In the genomic region with DNA sequence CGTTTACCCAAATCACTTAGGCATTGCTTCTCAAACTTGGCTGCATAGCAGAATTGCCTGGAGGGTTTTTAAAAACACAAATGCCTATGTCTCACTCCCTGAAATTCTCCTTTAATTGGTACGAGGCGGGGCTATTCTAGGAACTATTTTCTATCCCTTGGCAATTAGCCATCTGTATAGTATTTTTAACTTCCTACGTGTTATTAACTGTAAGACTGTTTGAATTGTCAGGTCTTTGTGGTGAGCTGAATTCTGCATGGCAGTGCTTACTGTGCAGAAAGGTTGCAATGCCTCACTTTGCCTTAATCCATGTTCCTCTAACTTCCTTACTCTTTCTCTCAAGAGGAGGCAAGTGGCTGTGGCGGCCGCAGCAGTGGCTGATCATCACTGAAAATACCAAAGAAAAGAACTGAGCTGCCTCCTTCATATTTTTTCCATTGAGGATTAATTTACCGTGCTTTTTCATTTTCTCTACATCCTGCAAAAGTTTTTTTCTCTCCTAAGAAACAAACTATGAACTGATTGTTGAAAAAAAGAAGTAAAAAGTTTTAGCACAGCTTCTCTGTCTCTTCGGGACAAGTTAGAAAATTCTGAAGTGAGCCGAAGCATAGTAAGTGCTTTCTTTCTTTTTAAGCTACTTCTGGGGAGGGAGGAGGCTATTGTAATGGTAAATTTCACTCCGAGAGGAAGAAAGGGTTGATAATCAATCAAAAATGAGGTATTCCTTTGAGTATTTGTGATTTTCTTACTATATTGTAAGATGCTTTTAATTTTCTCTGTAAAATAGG, we compare ENCODE assay signal across 10 cellular contexts. TPM values are rescaled to one million over a fixed set of nuclear protein-coding genes. Genes with fewer than 3 reads are reported as not detected.
DNase-seq lines count a peak whose midpoint lies in the region; ATAC-seq and TF ChIP-seq lines count a peak whose summit lies in the region.
"Had no signal": no experiment of that assay in that cellular context is flagged by ENCODE, and none has a peak within 500 bp of the region (broad histone marks: within the 10 kb centered on the region; RNA-seq: fewer than 3 reads in every experiment).

Gene SHROOM3 (plus strand): TSS at position 329 of the 788 bp plus-strand sequence. CDS start 824 bp downstream, outside the sequence.

- H3K4me3 ChIP-seq in BJ (ENCODE audit: low read depth, low read length) (peak within 1 kb of the TSS; percentile 18), Peyer's patch (peak within 1 kb of the TSS in 1 of 4 donors; percentile 15), foreskin fibroblast (ENCODE audit: low read depth in 1 of 2, low read length in 2 of 2) (peak within 1 kb of the TSS; percentile 22 to 43)

- CTCF ChIA-PET in BJ (lab: Yijun Ruan, JAX): interaction anchor here (0.7 to 7.6 kb wide), 8 partner anchors 10 to 901 kb away, joined by 3 to 77 read pairs (median 4); partner anchors contain the start of gene CCDC158
- CTCF ChIA-PET in activated CD4-positive, alpha-beta memory T cell treated with anti-CD3 and anti-CD28 coated beads for 36 hours (lab: Charles Lee): interaction anchor here (0.6 to 7.8 kb wide), 2 partner anchors 68 to 76 kb away, joined by 3 to 75 read pairs; no protein-coding TSS in a partner anchor

- no peak for DNase-seq in BJ (ENCODE audit: low read depth)
- no peak for DNase-seq in Peyer's patch
- peak in 1 of 2 donors; percentile 18 for DNase-seq in foreskin fibroblast
- peak; percentile 18 for DNase-seq in neural crest cell (ENCODE audit: low read depth, low spot score)
- DNase-seq in activated CD4-positive, alpha-beta memory T cell treated with anti-CD3 and anti-CD28 coated beads for 36 hours: no peak
- no peak for DNase-seq in activated T-cell treated with anti-CD3 and anti-CD28 coated beads, Interleukin-2, amount 50 U/mL, for 48 hours
- DNase-seq in activated naive CD8-positive, alpha-beta T cell treated with anti-CD3 and anti-CD28 coated beads, Interleukin-2, amount 50 U/mL, for 24 hours: no peak
- DNase-seq: activated T-cell treated with anti-CD3 and anti-CD28 coated beads for 4 hours, NCI-H2171 had no signal

- intact Hi-C loops in activated CD4-positive, alpha-beta memory T cell treated with anti-CD3 and anti-CD28 coated beads for 36 hours (cut with micrococcal nuclease): loop anchor here (5.0 kb wide), 2 partner anchors 322 to 767 kb away; no protein-coding TSS in a partner anchor

- peaks cover 2% of the 10 kb centered on the region for H3K9me3 Mint-ChIP-seq in neural crest cell
- no peaks in the 10 kb centered on the region for H3K9me3 Mint-ChIP-seq in activated CD4-positive, alpha-beta memory T cell treated with anti-CD3 and anti-CD28 coated beads for 36 hours
- no peaks in the 10 kb centered on the region for H3K9me3 Mint-ChIP-seq in activated naive CD8-positive, alpha-beta T cell treated with anti-CD3 and anti-CD28 coated beads, Interleukin-2, amount 50 U/mL, for 24 hours

- peak within 1 kb of the TSS; percentile 97 for H3K27ac Mint-ChIP-seq in neural crest cell (ENCODE audit: unreplicated experiment)
- no peak within 1 kb of the TSS for H3K27ac Mint-ChIP-seq in activated CD4-positive, alpha-beta memory T cell treated with anti-CD3 and anti-CD28 coated beads for 36 hours
- no peak within 1 kb of the TSS for H3K27ac Mint-ChIP-seq in activated naive CD8-positive, alpha-beta T cell treated with anti-CD3 and anti-CD28 coated beads, Interleukin-2, amount 50 U/mL, for 24 hours

- POLR2A ChIA-PET in BJ (lab: Charles Lee): interaction anchor here (0.6 kb wide), 1 partner anchor 37 kb away, joined by 3 read pairs; no protein-coding TSS in a partner anchor
- POLR2A ChIA-PET in activated CD4-positive, alpha-beta memory T cell treated with anti-CD3 and anti-CD28 coated beads for 36 hours (lab: Charles Lee): no interaction called here

- peaks cover 9% of the 10 kb centered on the region for H3K36me3 Mint-ChIP-seq in neural crest cell (ENCODE audit: low read depth)
- no peaks in the 10 kb centered on the region for H3K36me3 Mint-ChIP-seq in activated CD4-positive, alpha-beta memory T cell treated with anti-CD3 and anti-CD28 coated beads for 36 hours
- H3K36me3 Mint-ChIP-seq in activated naive CD8-positive, alpha-beta T cell treated with anti-CD3 and anti-CD28 coated beads, Interleukin-2, amount 50 U/mL, for 24 hours (ENCODE audit: low read depth): no peaks in the 10 kb centered on the region

- no peak for ATAC-seq in HG02588 (IDR thresholded peaks at IDR 0.05; ENCODE audit: unreplicated experiment)
- ATAC-seq in activated naive CD8-positive, alpha-beta T cell treated with anti-CD3 and anti-CD28 coated beads, Interleukin-2, amount 50 U/mL, for 24 hours: no peak

- H3K4me1 Mint-ChIP-seq in neural crest cell: peaks cover 69% of the 10 kb centered on the region
- no peaks in the 10 kb centered on the region for H3K4me1 Mint-ChIP-seq in activated CD4-positive, alpha-beta memory T cell treated with anti-CD3 and anti-CD28 coated beads for 36 hours (ENCODE audit: low read depth)
- no peaks in the 10 kb centered on the region for H3K4me1 Mint-ChIP-seq in activated naive CD8-positive, alpha-beta T cell treated with anti-CD3 and anti-CD28 coated beads, Interleukin-2, amount 50 U/mL, for 24 hours

- H3K27me3 ChIP-seq in BJ (ENCODE audit: control insufficient read depth, insufficient read depth, low read length) (peaks cover 9% of the 10 kb centered on the region), Peyer's patch (no peaks in the 10 kb centered on the region)

- TF ChIP-seq POLR2A in Peyer's patch (IDR thresholded peaks at IDR 0.05): no peak

- H3K9me3 ChIP-seq in Peyer's patch: no peaks in the 10 kb centered on the region

- TF ChIP-seq CTCF in BJ (IDR thresholded peaks at IDR 0.05; ENCODE audit: insufficient read depth, low read depth, low read length) (no peak), Peyer's patch (IDR thresholded peaks at IDR 0.05) (no peak), foreskin fibroblast (IDR thresholded peaks at IDR 0.05; ENCODE audit: low read depth, low read length) (no peak), neural crest cell (conservative IDR thresholded peaks at IDR 0.05) (no peak)

- H3K27me3 Mint-ChIP-seq in neural crest cell (ENCODE audit: low read depth): no peaks in the 10 kb centered on the region
- peaks cover 32% of the 10 kb centered on the region for H3K27me3 Mint-ChIP-seq in activated CD4-positive, alpha-beta memory T cell treated with anti-CD3 and anti-CD28 coated beads for 36 hours
- H3K27me3 Mint-ChIP-seq in activated naive CD8-positive, alpha-beta T cell treated with anti-CD3 and anti-CD28 coated beads, Interleukin-2, amount 50 U/mL, for 24 hours: peaks cover 24% of the 10 kb centered on the region

- H3K27ac ChIP-seq in Peyer's patch: no peak within 1 kb of the TSS

- H3K36me3 ChIP-seq in BJ (ENCODE audit: control insufficient read depth, insufficient read depth, low read length) (no peaks in the 10 kb centered on the region), Peyer's patch (no peaks in the 10 kb centered on the region)

- H3K4me1 ChIP-seq in Peyer's patch: no peaks in the 10 kb centered on the region

- H3K4me3 Mint-ChIP-seq in neural crest cell: peak within 1 kb of the TSS; percentile 94
- no peak within 1 kb of the TSS for H3K4me3 Mint-ChIP-seq in activated CD4-positive, alpha-beta memory T cell treated with anti-CD3 and anti-CD28 coated beads for 36 hours
- H3K4me3 Mint-ChIP-seq in activated naive CD8-positive, alpha-beta T cell treated with anti-CD3 and anti-CD28 coated beads, Interleukin-2, amount 50 U/mL, for 24 hours: no peak within 1 kb of the TSS

RNA-seq across cellular contexts. Expression of gene SHROOM3, which starts in this region (rescaled TPM):
- 25.1 and 46.1 TPM in 2 replicates for polyA plus RNA-seq in BJ (2011; rRNA removed)
- 109 and 118 TPM in 2 replicates for polyA minus RNA-seq in BJ (2011; rRNA and poly(A)+ RNA removed)
- total RNA-seq in Peyer's patch (100 to 1,000 TPM in 3 of 4 donors, 10 to 100 TPM in 1; 52.0 to 444 (median 364) TPM), neural crest cell (36.4 and 40.1 TPM in 2 replicates)
- total RNA-seq in activated CD4-positive, alpha-beta memory T cell treated with anti-CD3 and anti-CD28 coated beads for 36 hours: not detected

Comparison
In these comparisons a context has a peak if more than half of its experiments do, and no peak if none do; other contexts are left out.
1. RNA of gene SHROOM3 (total RNA-seq): 52.0 to 444 TPM in Peyer's patch and 36.4 to 40.1 TPM in neural crest cell; not detected in activated CD4-positive, alpha-beta memory T cell treated with anti-CD3 and anti-CD28 coated beads for 36 hours; every median in the first group is over 10 times any median in the second.